In genomic region chr10:88934900-88935672, GRCh38 we compare ENCODE assay signal across 8 cellular contexts. TPM values are rescaled to one million over a fixed set of nuclear protein-coding genes. Genes with fewer than 3 reads are reported as not detected.
A peak's percentile ranks its signal among the peaks of the same experiment; 100 is the strongest.
DNase-seq lines count a peak whose midpoint lies in the region; ATAC-seq and TF ChIP-seq lines count a peak whose summit lies in the region.

No MANE protein-coding gene starts in this region.

- DNase-seq in GM04503 (ENCODE audit: low read depth): peak; percentile 30
- peak; percentile 72 for DNase-seq in NCI-H69 (lab: John Stamatoyannopoulos, UW)
- DNase-seq in activated CD4-positive, alpha-beta T cell treated with anti-CD3 and anti-CD28 coated beads, Interleukin-2, amount 50 U/mL, for 48 hours: peak; percentile 72 to 80
- peak; percentile 42 to 90 (median 73) for DNase-seq in dorsolateral prefrontal cortex
- peak; percentile 74 for DNase-seq in lower lobe of right lung
- DNase-seq in stimulated activated CD4-positive, alpha-beta T cell treated with anti-CD3 and anti-CD28 coated beads, TNF-alpha, amount 100 ng/mL, for 4 hours (ENCODE audit: low read depth in 3 of 3): peak; percentile 31 to 58 (median 49)

- H3K27ac ChIP-seq in dorsolateral prefrontal cortex (peak overlapping the region in 54 of 59 donors; percentile 18 to 89 (median 74)), lower lobe of right lung (peak overlapping the region; percentile 54)

- peak; percentile 52 for ATAC-seq in HG03175 (IDR thresholded peaks at IDR 0.05; ENCODE audit: unreplicated experiment)
- ATAC-seq in lower lobe of right lung: peak; percentile 87 to 88
- no peak for ATAC-seq in GM18519 (IDR thresholded peaks at IDR 0.05; ENCODE audit: low FRiP score, unreplicated experiment)

- peak; percentile 60 to 85 (median 72) for TF ChIP-seq CTCF in dorsolateral prefrontal cortex (IDR thresholded peaks at IDR 0.05 in 54 of 56, conservative IDR thresholded peaks at IDR 0.05 in 2 of 56; ENCODE audit: low read depth in 1 of 56, partially characterized antibody in 56 of 56)
- TF ChIP-seq CTCF in lower lobe of right lung (IDR thresholded peaks at IDR 0.05): peak; percentile 77

- peaks cover 24% of the 10 kb centered on the region for H3K4me1 ChIP-seq in lower lobe of right lung

- H3K4me3 ChIP-seq in dorsolateral prefrontal cortex: peak overlapping the region in 31 of 59 donors; percentile 0 to 41 (median 17)
- H3K4me3 ChIP-seq in lower lobe of right lung: no peak overlapping the region

- H3K27me3 ChIP-seq in dorsolateral prefrontal cortex: no peaks in the 10 kb centered on the region
- no peaks in the 10 kb centered on the region for H3K27me3 ChIP-seq in lower lobe of right lung (ENCODE audit: low read depth)

- H3K9me3 ChIP-seq in lower lobe of right lung: no peaks in the 10 kb centered on the region

- peaks cover 15% of the 10 kb centered on the region for H3K36me3 ChIP-seq in lower lobe of right lung

- intact Hi-C loops in dorsolateral prefrontal cortex (cut with DNase I): loop anchor here (2.0 to 10.0 kb wide), 4 partner anchors 56 to 490 kb away; partner anchors contain the start of genes FAS (in 2 of the 2) and CH25H (in 1 of the 2)
- intact Hi-C loops in lower lobe of right lung (cut with DNase I): loop anchor here (10.0 kb wide), 2 partner anchors 50 to 280 kb away; no protein-coding TSS in a partner anchor

RNA-seq across cellular contexts. Expression of gene ACTA2, which starts 17.5 kb away (rescaled TPM):
- total RNA-seq in dorsolateral prefrontal cortex (100 to 1,000 TPM in 8 of 120 experiments, 10 to 100 TPM in 106, 1 to 10 TPM in 6; 7.4 to 523 (median 26.5) TPM), lower lobe of right lung (204 TPM)

RNA-seq across cellular contexts. Expression of gene STAMBPL1, which starts 55.0 kb away (rescaled TPM):
- total RNA-seq in dorsolateral prefrontal cortex (10 to 100 TPM; 18.3 to 63.7 (median 43.9) TPM), lower lobe of right lung (7.1 TPM)

RNA-seq across cellular contexts. Expression of gene FAS, which starts 55.5 kb away (rescaled TPM):
- total RNA-seq in dorsolateral prefrontal cortex (10 to 100 TPM in 77 of 120 experiments, 1 to 10 TPM in 43; 3.2 to 28.4 (median 12.1) TPM), lower lobe of right lung (35.7 TPM)
